Comparison of ENCODE assay signal across 8 cellular contexts in the genomic region with DNA sequence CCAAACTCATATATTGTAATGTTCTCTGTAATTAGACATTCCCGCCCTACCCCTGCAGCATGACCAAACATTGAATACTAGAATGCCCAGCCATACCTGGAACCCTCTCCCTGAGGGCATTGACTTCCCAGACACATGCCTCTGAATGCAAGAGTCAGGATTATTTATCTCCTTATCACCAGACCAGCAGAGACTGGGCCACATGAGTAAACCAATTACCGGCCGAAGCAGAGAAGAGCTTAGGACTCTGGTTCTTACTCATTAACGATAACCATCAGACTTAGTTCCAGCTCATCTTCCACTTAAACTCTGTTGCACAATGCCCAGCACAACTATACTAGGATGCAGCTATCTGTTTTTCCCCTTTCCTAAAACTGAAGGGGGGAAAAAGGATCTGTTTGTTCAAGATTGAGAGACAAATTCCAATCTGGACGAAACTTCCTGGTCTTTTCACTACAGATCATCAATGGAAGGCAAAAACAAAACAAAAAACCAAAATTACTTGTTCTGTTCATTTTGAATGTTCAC.
A peak's percentile ranks its signal among the peaks of the same experiment; 100 is the strongest.
DNase-seq lines count a peak whose midpoint lies in the region; ATAC-seq and TF ChIP-seq lines count a peak whose summit lies in the region.
"Had no signal": no experiment of that assay in that cellular context is flagged by ENCODE, and none has a peak within 500 bp of the region (broad histone marks: within the 10 kb centered on the region; RNA-seq: fewer than 3 reads in every experiment).

No MANE protein-coding gene starts in this region.

- H2AFZ ChIP-seq in OCI-LY7 (ENCODE audit: low read length): no peak overlapping the region

- H3K4me3 Mint-ChIP-seq in activated CD4-positive, alpha-beta memory T cell treated with anti-CD3 and anti-CD28 coated beads, Interleukin-2, amount 10 ng/mL, durations not matched to agents 7 days and 5 days: no peak overlapping the region

- H3K27ac ChIP-seq in heart right ventricle: peak overlapping the region in 7 of 10 donors; percentile 3 to 92 (median 26)
- H3K27ac ChIP-seq in spleen: peak overlapping the region in 6 of 8 donors; percentile 42 to 97 (median 91)
- H3K27ac ChIP-seq in OCI-LY7 (ENCODE audit: low read depth, low read length, poor library complexity, severe bottlenecking): no peak overlapping the region

- TF ChIP-seq CTCF in heart right ventricle (IDR thresholded peaks at IDR 0.05) (no peak), spleen (IDR thresholded peaks at IDR 0.05 in 8 of 11, conservative IDR thresholded peaks at IDR 0.05 in 3 of 11) (no peak), OCI-LY7 (conservative IDR thresholded peaks at IDR 0.05; ENCODE audit: low read length) (no peak)

- DNase-seq in H4 (ENCODE audit: low spot score) (peak; percentile 24), RPMI7951 (ENCODE audit: low read depth) (peak; percentile 86), heart right ventricle (no peak), spleen (no peak), OCI-LY7 (ENCODE audit: low spot score) (no peak)
- no peak for DNase-seq in activated CD4-positive, alpha-beta memory T cell treated with anti-CD3 and anti-CD28 coated beads, Interleukin-2, amount 10 ng/mL, durations not matched to agents 7 days and 5 days
- DNase-seq: activated gamma-delta T cell treated with Interleukin-2 at 50 U/mL for 16 hours had no signal

- CTCF ChIA-PET in activated CD4-positive, alpha-beta memory T cell treated with anti-CD3 and anti-CD28 coated beads, Interleukin-2, amount 10 ng/mL, durations not matched to agents 7 days and 5 days (lab: Charles Lee): no interaction called here
- CTCF ChIA-PET in OCI-LY7 (lab: Charles Lee; ENCODE audit: unreplicated experiment): no interaction called here

- H3K9me3 Mint-ChIP-seq in activated CD4-positive, alpha-beta memory T cell treated with anti-CD3 and anti-CD28 coated beads, Interleukin-2, amount 10 ng/mL, durations not matched to agents 7 days and 5 days: no peaks in the 10 kb centered on the region

- intact Hi-C loops in heart right ventricle (cut with DNase I): loop anchor here in 1 of 10 donors (5.0 kb wide), 1 partner anchor 44 kb away; no protein-coding TSS in a partner anchor
- intact Hi-C loops in spleen (cut with DNase I; ENCODE audit: low total_unique reads): no loop called here
- intact Hi-C loops in OCI-LY7 (cut with micrococcal nuclease; ENCODE audit: unreplicated experiment): no loop called here

- no peaks in the 10 kb centered on the region for H3K27me3 Mint-ChIP-seq in activated CD4-positive, alpha-beta memory T cell treated with anti-CD3 and anti-CD28 coated beads, Interleukin-2, amount 10 ng/mL, durations not matched to agents 7 days and 5 days

- H3K4me3 ChIP-seq in heart right ventricle (no peak overlapping the region), spleen (no peak overlapping the region), OCI-LY7 (ENCODE audit: low read depth, low read length, poor library complexity, severe bottlenecking) (no peak overlapping the region)

- ATAC-seq in heart right ventricle (no peak), HG02678 (IDR thresholded peaks at IDR 0.05; ENCODE audit: unreplicated experiment) (no peak)

- no peaks in the 10 kb centered on the region for H3K9me2 ChIP-seq in OCI-LY7 (ENCODE audit: insufficient read depth, low read length)

- POLR2A ChIA-PET in activated CD4-positive, alpha-beta memory T cell treated with anti-CD3 and anti-CD28 coated beads, Interleukin-2, amount 10 ng/mL, durations not matched to agents 7 days and 5 days (lab: Charles Lee): interaction anchor here (1.5 kb wide), 1 partner anchor 14 kb away, joined by 5 read pairs; no protein-coding TSS in a partner anchor
- POLR2A ChIA-PET in OCI-LY7 (lab: Charles Lee): no interaction called here

- 72 to 78% methylated on average over 5 of the region's 5 CpGs for WGBS in heart right ventricle, 2 donors
- WGBS in spleen, 5 donors: 72 to 90% (median 79%) methylated on average over 5 of the region's 5 CpGs

- no peaks in the 10 kb centered on the region for H4K20me1 ChIP-seq in OCI-LY7 (ENCODE audit: insufficient read depth, low read length)

- BruUV-seq in OCI-LY7 (replicated peaks; lab: Mats Ljungman, UMichigan): no TSS peak

- peaks cover 32% of the 10 kb centered on the region for H3K4me1 Mint-ChIP-seq in activated CD4-positive, alpha-beta memory T cell treated with anti-CD3 and anti-CD28 coated beads, Interleukin-2, amount 10 ng/mL, durations not matched to agents 7 days and 5 days

- peaks cover 37% of the 10 kb centered on the region for H3K36me3 Mint-ChIP-seq in activated CD4-positive, alpha-beta memory T cell treated with anti-CD3 and anti-CD28 coated beads, Interleukin-2, amount 10 ng/mL, durations not matched to agents 7 days and 5 days (ENCODE audit: low read depth)

- H3K27ac Mint-ChIP-seq in activated CD4-positive, alpha-beta memory T cell treated with anti-CD3 and anti-CD28 coated beads, Interleukin-2, amount 10 ng/mL, durations not matched to agents 7 days and 5 days: no peak overlapping the region

- H3K36me3 ChIP-seq in heart right ventricle (no peaks in the 10 kb centered on the region), spleen (peaks cover 0 to 15% (median 3%) of the 10 kb centered on the region in 6 donors), OCI-LY7 (ENCODE audit: insufficient read depth, low read length) (peaks cover 12% of the 10 kb centered on the region; the same call in 1 of the 2 replicates)

- H3K27me3 ChIP-seq in heart right ventricle (no peaks in the 10 kb centered on the region), spleen (replicated peaks in 1 of 7) (no peaks in the 10 kb centered on the region)

- no peak overlapping the region for H3K4me2 ChIP-seq in OCI-LY7 (ENCODE audit: low read length)

- H3K9me3 ChIP-seq in heart right ventricle: no peaks in the 10 kb centered on the region
- H3K9me3 ChIP-seq in spleen: no peaks in the 10 kb centered on the region
- H3K9me3 ChIP-seq in OCI-LY7 (ENCODE audit: low read length): 0 out of 2 replicates have a peak, but pooled peaks cover 3% of the 10 kb centered on the region

- TF ChIP-seq POLR2A in spleen (IDR thresholded peaks at IDR 0.05): no peak

- H3K4me1 ChIP-seq in heart right ventricle: peaks cover 6 to 94% (median 73%) of the 10 kb centered on the region in 9 donors
- peaks cover 28 to 98% (median 82%) of the 10 kb centered on the region in 6 donors for H3K4me1 ChIP-seq in spleen
- H3K4me1 ChIP-seq in OCI-LY7 (ENCODE audit: insufficient read depth, low read length, poor library complexity, severe bottlenecking): peaks cover 33% of the 10 kb centered on the region

- peaks cover 16% of the 10 kb centered on the region; the same call in 1 of the 2 replicates for H3K79me2 ChIP-seq in OCI-LY7 (ENCODE audit: insufficient read depth, low read depth, low read length)

Comparison
In these comparisons a context has a peak if more than half of its experiments do, and no peak if none do; other contexts are left out.
1. DNase-seq: peak in H4 (single experiment) and RPMI7951 (single experiment); none in heart right ventricle (0 of 2), spleen (single experiment), activated CD4-positive, alpha-beta memory T cell treated with anti-CD3 and anti-CD28 coated beads, Interleukin-2, amount 10 ng/mL, durations not matched to agents 7 days and 5 days (single experiment) and OCI-LY7 (single experiment).